ENCODE assay signal across 25 cellular contexts in genomic region chr19:13400296-13400695, GRCh38.
DNase-seq lines count a peak whose midpoint lies in the region; ATAC-seq and TF ChIP-seq lines count a peak whose summit lies in the region.
"Had no signal": no experiment of that assay in that cellular context is flagged by ENCODE, and none has a peak within 500 bp of the region (broad histone marks: within the 10 kb centered on the region; RNA-seq: fewer than 3 reads in every experiment).

No MANE protein-coding gene starts in this region.

- POLR2A ChIA-PET in HCT116 (lab: Charles Lee) (no interaction called here), RWPE1 (lab: Yijun Ruan, JAX; ENCODE audit: low non-redundant PET) (no interaction called here)

- ATAC-seq in HCT116, result no peak
- ATAC-seq in HG03439 (IDR thresholded peaks at IDR 0.05; ENCODE audit: unreplicated experiment), result no peak
- ATAC-seq in GM19023 (IDR thresholded peaks at IDR 0.05; ENCODE audit: unreplicated experiment), result no peak
- ATAC-seq: Right ventricle myocardium inferior, T-cell had no signal

- H3K79me2 ChIP-seq in ACC112 (ENCODE audit: control insufficient read depth, insufficient read depth, low read length, unreplicated experiment) (no peaks in the 10 kb centered on the region), HCT116 (ENCODE audit: insufficient read depth, low read length) (no peaks in the 10 kb centered on the region)

- H3K27me3 ChIP-seq in ACC112 (ENCODE audit: insufficient read depth, low read length) (no peaks in the 10 kb centered on the region), HCT116 (ENCODE audit: insufficient read depth, low read length) (no peaks in the 10 kb centered on the region), colonic mucosa (peaks cover 6% of the 10 kb centered on the region)
- H3K27me3 ChIP-seq: Peyer's patch, SJCRH30 had no signal

- BruUV-seq in HCT116 (replicated peaks; lab: Mats Ljungman, UMichigan), result no TSS peak

- TF ChIP-seq POLR2A in HCT116 (IDR thresholded peaks at IDR 0.05; ENCODE audit: borderline replicate concordance, extremely low read depth, insufficient read depth, insufficient read length), result no peak

- H3K4me3 ChIP-seq in ACC112 (ENCODE audit: low read depth, low read length), result no peak overlapping the region
- H3K4me3 ChIP-seq in HCT116 (replicated peaks in 1 of 2; ENCODE audit: low read depth in 1 of 2, low read length in 2 of 2), result no peak overlapping the region
- no peak overlapping the region for H3K4me3 ChIP-seq in colonic mucosa
- H3K4me3 ChIP-seq: Peyer's patch, SJCRH30 had no signal

- H3K36me3 ChIP-seq in ACC112 (ENCODE audit: insufficient read depth, low read length) (no peaks in the 10 kb centered on the region), HCT116 (ENCODE audit: control insufficient read depth in 1 of 2, insufficient read depth in 2 of 2, low read length in 2 of 2) (no peaks in the 10 kb centered on the region), colonic mucosa (no peaks in the 10 kb centered on the region)
- H3K36me3 ChIP-seq: Peyer's patch, SJCRH30 had no signal

- DNase-seq in HCT116 (ENCODE audit: low read depth, low spot score) (no peak), RWPE1 (ENCODE audit: low spot score) (no peak), glomerular visceral epithelial cell (ENCODE audit: extremely low spot score) (peak; percentile 31), colonic mucosa (no peak), NCI-H2029 (lab: John Stamatoyannopoulos, UW) (no peak)
- DNase-seq: AML-193; C1 segment of cervical spinal cord; CD4-positive, alpha-beta memory T cell; COR-L47; HCEC 1CT; KG1; MM.1S; NCI-H1048; NCI-H1417; NCI-H1694; NCI-H2081; NCI-H2227 treated with DMSO at 0.1 percent for 48 hours; NCI-H69; Peyer's patch; SJCRH30; T-cell had no signal

- H3K9me3 ChIP-seq in HCT116 (ENCODE audit: control insufficient read depth in 1 of 2, insufficient read depth in 1 of 2, low read depth in 1 of 2, low read length in 2 of 2) (peaks cover 0 to 4% of the 10 kb centered on the region in 2 experiments; a peak in 1 of 4 replicates), colonic mucosa (no peaks in the 10 kb centered on the region)
- H3K9me3 ChIP-seq: SJCRH30 had no signal

- H3K4me1 ChIP-seq in ACC112 (ENCODE audit: control insufficient read depth, insufficient read depth, low read length, unreplicated experiment) (peaks cover 40% of the 10 kb centered on the region), HCT116 (ENCODE audit: control insufficient read depth in 1 of 2, insufficient read depth in 2 of 2, low read length in 2 of 2) (peaks cover 24 to 60% of the 10 kb centered on the region in 2 experiments), colonic mucosa (no peaks in the 10 kb centered on the region)
- H3K4me1 ChIP-seq: Peyer's patch, SJCRH30 had no signal

- TF ChIP-seq CTCF in HCT116 (IDR thresholded peaks at IDR 0.05 in 2 of 3, conservative IDR thresholded peaks at IDR 0.05 in 1 of 3; ENCODE audit: borderline replicate concordance in 1 of 3, insufficient read depth in 1 of 3, low read depth in 2 of 3, low read length in 2 of 3), result no peak
- no peak for TF ChIP-seq CTCF in RWPE1 (conservative IDR thresholded peaks at IDR 0.05; ENCODE audit: low read depth)
- TF ChIP-seq CTCF in colonic mucosa (IDR thresholded peaks at IDR 0.05), result no peak

- no peak overlapping the region for H3K4me2 ChIP-seq in HCT116 (ENCODE audit: low read length)

- intact Hi-C loops in HCT116 (cut with micrococcal nuclease), result no loop called here
- intact Hi-C loops in colonic mucosa (cut with DNase I), result no loop called here

- no peaks in the 10 kb centered on the region for H3K9me2 ChIP-seq in HCT116 (ENCODE audit: insufficient read depth)

- peak overlapping the region; percentile 99; the same call in 1 of the 2 replicates for H3K27ac ChIP-seq in ACC112 (ENCODE audit: low read depth, low read length)
- H3K27ac ChIP-seq in HCT116 (ENCODE audit: low read depth, low read length), result peak overlapping the region; percentile 91; the same call in 1 of the 2 replicates
- peak overlapping the region; percentile 9; the same call in 1 of the 2 replicates for H3K27ac ChIP-seq in RWPE1
- no peak overlapping the region for H3K27ac ChIP-seq in colonic mucosa
- H3K27ac ChIP-seq: Peyer's patch, SJCRH30 had no signal

- RAD21 ChIA-PET in HCT116 (lab: Charles Lee; ENCODE audit: low non-redundant PET in 1 of 2, low total read pairs in 2 of 2, uncharacterized antibody in 2 of 2, unreplicated experiment in 2 of 2), result no interaction called here

- CTCF ChIA-PET in HCT116 (lab: Charles Lee), result no interaction called here
- CTCF ChIA-PET in RWPE1 (lab: Yijun Ruan, JAX), result no interaction called here

- no peak overlapping the region for H3K9ac ChIP-seq in HCT116 (ENCODE audit: low read length)
- H3K9ac ChIP-seq in colonic mucosa (ENCODE audit: low read depth in 2 of 2, low read length in 2 of 2), result no peak overlapping the region

- H4K20me1 ChIP-seq in HCT116 (ENCODE audit: insufficient read depth), result no peaks in the 10 kb centered on the region

- TF ChIP-seq RAD21 in HCT116 (IDR thresholded peaks at IDR 0.05; ENCODE audit: low read depth), result no peak

- no peak overlapping the region for H2AFZ ChIP-seq in ACC112 (ENCODE audit: low read length, unreplicated experiment)
- H2AFZ ChIP-seq in HCT116 (ENCODE audit: low read depth, low read length, poor library complexity, severe bottlenecking), result peak overlapping the region; percentile 63

TF ChIP-seq in HCT116, 20 proteins besides CTCF, POLR2A, EP300 and RAD21:
- TF ChIP-seq SIN3A (IDR thresholded peaks at IDR 0.05; ENCODE audit: low read depth), result no peak
- no peak for TF ChIP-seq EZH2phosphoT487 (IDR thresholded peaks at IDR 0.05; ENCODE audit: borderline replicate concordance)
- TF ChIP-seq ZBTB33 (IDR thresholded peaks at IDR 0.05; ENCODE audit: extremely low read depth, insufficient replicate concordance, low read length), result no peak
- no peak for TF ChIP-seq ELF1 (IDR thresholded peaks at IDR 0.05; ENCODE audit: borderline replicate concordance, low read depth)
- no peak for TF ChIP-seq EGR1 (IDR thresholded peaks at IDR 0.05; ENCODE audit: low read depth)
- TF ChIP-seq SRF (IDR thresholded peaks at IDR 0.05; ENCODE audit: low read depth), result no peak
- TF ChIP-seq, protein P1, sequence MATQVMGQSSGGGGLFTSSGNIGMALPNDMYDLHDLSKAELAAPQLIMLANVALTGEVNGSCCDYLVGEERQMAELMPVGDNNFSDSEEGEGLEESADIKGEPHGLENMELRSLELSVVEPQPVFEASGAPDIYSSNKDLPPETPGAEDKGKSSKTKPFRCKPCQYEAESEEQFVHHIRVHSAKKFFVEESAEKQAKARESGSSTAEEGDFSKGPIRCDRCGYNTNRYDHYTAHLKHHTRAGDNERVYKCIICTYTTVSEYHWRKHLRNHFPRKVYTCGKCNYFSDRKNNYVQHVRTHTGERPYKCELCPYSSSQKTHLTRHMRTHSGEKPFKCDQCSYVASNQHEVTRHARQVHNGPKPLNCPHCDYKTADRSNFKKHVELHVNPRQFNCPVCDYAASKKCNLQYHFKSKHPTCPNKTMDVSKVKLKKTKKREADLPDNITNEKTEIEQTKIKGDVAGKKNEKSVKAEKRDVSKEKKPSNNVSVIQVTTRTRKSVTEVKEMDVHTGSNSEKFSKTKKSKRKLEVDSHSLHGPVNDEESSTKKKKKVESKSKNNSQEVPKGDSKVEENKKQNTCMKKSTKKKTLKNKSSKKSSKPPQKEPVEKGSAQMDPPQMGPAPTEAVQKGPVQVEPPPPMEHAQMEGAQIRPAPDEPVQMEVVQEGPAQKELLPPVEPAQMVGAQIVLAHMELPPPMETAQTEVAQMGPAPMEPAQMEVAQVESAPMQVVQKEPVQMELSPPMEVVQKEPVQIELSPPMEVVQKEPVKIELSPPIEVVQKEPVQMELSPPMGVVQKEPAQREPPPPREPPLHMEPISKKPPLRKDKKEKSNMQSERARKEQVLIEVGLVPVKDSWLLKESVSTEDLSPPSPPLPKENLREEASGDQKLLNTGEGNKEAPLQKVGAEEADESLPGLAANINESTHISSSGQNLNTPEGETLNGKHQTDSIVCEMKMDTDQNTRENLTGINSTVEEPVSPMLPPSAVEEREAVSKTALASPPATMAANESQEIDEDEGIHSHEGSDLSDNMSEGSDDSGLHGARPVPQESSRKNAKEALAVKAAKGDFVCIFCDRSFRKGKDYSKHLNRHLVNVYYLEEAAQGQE (IDR thresholded peaks at IDR 0.05; ENCODE audit: low read depth), result no peak
- TF ChIP-seq ZFX (IDR thresholded peaks at IDR 0.05), result no peak
- TF ChIP-seq TCF7L2 (IDR thresholded peaks at IDR 0.05; ENCODE audit: borderline replicate concordance, extremely low read depth, insufficient read depth, insufficient read length), result no peak
- TF ChIP-seq CBX3 (IDR thresholded peaks at IDR 0.05; ENCODE audit: low read depth), result no peak
- TF ChIP-seq POLR2AphosphoS5 (IDR thresholded peaks at IDR 0.05; ENCODE audit: low read depth, low read length), result no peak
- TF ChIP-seq YY1 (IDR thresholded peaks at IDR 0.05; ENCODE audit: extremely low read depth, insufficient replicate concordance, low read depth, low read length), result no peak
- no peak for TF ChIP-seq MAX (IDR thresholded peaks at IDR 0.05)
